In genomic region chr11:118604566-118604965, GRCh38 we compare ENCODE assay signal across 17 cellular contexts. TPM values are rescaled to one million over a fixed set of nuclear protein-coding genes. Genes with fewer than 3 reads are reported as not detected.
DNase-seq lines count a peak whose midpoint lies in the region; ATAC-seq and TF ChIP-seq lines count a peak whose summit lies in the region.
"Had no signal": no experiment of that assay in that cellular context is flagged by ENCODE, and none has a peak within 500 bp of the region (broad histone marks: within the 10 kb centered on the region; RNA-seq: fewer than 3 reads in every experiment).

No MANE protein-coding gene starts in this region.

- peaks cover 20% of the 10 kb centered on the region for H3K4me1 ChIP-seq in cardiac muscle cell (ENCODE audit: low read depth)
- H3K4me1 ChIP-seq in prostate gland (replicated peaks) = peaks cover 5% of the 10 kb centered on the region
- peaks cover 12 to 13% of the 10 kb centered on the region in 2 donors for H3K4me1 ChIP-seq in uterus

- DNase-seq in cardiac muscle cell (ENCODE audit: low read depth in 1 of 2, low spot score in 1 of 2) (peak in 1 of 2 donors; percentile 17), Right ventricle myocardium inferior (ENCODE audit: missing footprints) (no peak), left cardiac atrium (peak; percentile 2), prostate gland (ENCODE audit: low spot score) (no peak), uterus (no peak), germinal center (ENCODE audit: low spot score) (no peak), T-helper 9 cell (no peak)
- no peak for DNase-seq in T-helper 2 cell treated with Interferon-gamma antibody and Interleukin-4, amounts not matched to agents 5 μg/mL and 100 μg/mL, for 36 hours (ENCODE audit: low spot score)
- DNase-seq: central memory CD4-positive, alpha-beta T cell; DMS79; islet precursor cell; NCI-H1417 treated with DMSO at 0.1 percent for 48 hours; NCI-H774; occipital lobe had no signal

- no peak overlapping the region for H3K27ac Mint-ChIP-seq in T-helper 2 cell treated with Interferon-gamma antibody and Interleukin-4, amounts not matched to agents 5 μg/mL and 100 μg/mL, for 36 hours

- no peak for TF ChIP-seq POLR2A in prostate gland (IDR thresholded peaks at IDR 0.05)
- TF ChIP-seq POLR2A in uterus (IDR thresholded peaks at IDR 0.05) = no peak

- no peak overlapping the region for H3K4me3 Mint-ChIP-seq in T-helper 2 cell treated with Interferon-gamma antibody and Interleukin-4, amounts not matched to agents 5 μg/mL and 100 μg/mL, for 36 hours

- H3K9me3 ChIP-seq in cardiac muscle cell (ENCODE audit: low read depth) (no peaks in the 10 kb centered on the region), prostate gland (no peaks in the 10 kb centered on the region), uterus (no peaks in the 10 kb centered on the region)
- H3K9me3 ChIP-seq: SJSA1 had no signal

- intact Hi-C loops in Right ventricle myocardium inferior (cut with DNase I) (no loop called here), left cardiac atrium (cut with DNase I) (no loop called here), prostate gland (cut with DNase I) (no loop called here), uterus (cut with DNase I; ENCODE audit: low total_unique reads) (no loop called here)

- peaks cover 13% of the 10 kb centered on the region for H3K4me1 Mint-ChIP-seq in T-helper 2 cell treated with Interferon-gamma antibody and Interleukin-4, amounts not matched to agents 5 μg/mL and 100 μg/mL, for 36 hours (ENCODE audit: low read depth)

- H3K4me3 ChIP-seq in cardiac muscle cell (no peak overlapping the region), prostate gland (no peak overlapping the region), uterus (no peak overlapping the region)
- H3K4me3 ChIP-seq: SJSA1 had no signal

- H3K36me3 ChIP-seq in cardiac muscle cell (peaks cover 16% of the 10 kb centered on the region), prostate gland (no peaks in the 10 kb centered on the region), uterus (no peaks in the 10 kb centered on the region)

- ATAC-seq in Right ventricle myocardium inferior (no peak), left cardiac atrium (no peak)
- ATAC-seq: activated CD4-positive, CD25-positive, alpha-beta regulatory T cell treated with anti-CD3 and anti-CD28 coated beads, Interleukin-2, amount 50 U/mL, for 24 hours; HCT116 had no signal

- peaks cover 30% of the 10 kb centered on the region for H3K27me3 Mint-ChIP-seq in T-helper 2 cell treated with Interferon-gamma antibody and Interleukin-4, amounts not matched to agents 5 μg/mL and 100 μg/mL, for 36 hours (ENCODE audit: low read depth)

- H3K9me3 Mint-ChIP-seq in T-helper 2 cell treated with Interferon-gamma antibody and Interleukin-4, amounts not matched to agents 5 μg/mL and 100 μg/mL, for 36 hours = no peaks in the 10 kb centered on the region

- TF ChIP-seq CTCF in cardiac muscle cell (IDR thresholded peaks at IDR 0.05; ENCODE audit: low read depth, low read length) (no peak), prostate gland (IDR thresholded peaks at IDR 0.05) (no peak), uterus (IDR thresholded peaks at IDR 0.05) (no peak)

- peaks cover 26% of the 10 kb centered on the region for H3K36me3 Mint-ChIP-seq in T-helper 2 cell treated with Interferon-gamma antibody and Interleukin-4, amounts not matched to agents 5 μg/mL and 100 μg/mL, for 36 hours (ENCODE audit: low read depth)

- peaks cover 26% of the 10 kb centered on the region for H3K27me3 ChIP-seq in cardiac muscle cell
- H3K27me3 ChIP-seq in prostate gland (replicated peaks; ENCODE audit: insufficient read depth) = no peaks in the 10 kb centered on the region
- no peaks in the 10 kb centered on the region for H3K27me3 ChIP-seq in uterus
- H3K27me3 ChIP-seq: SJSA1 had no signal

- WGBS in prostate gland = 69% methylated on average over 3 of the region's 3 CpGs

- H3K27ac ChIP-seq in cardiac muscle cell (peak overlapping the region; percentile 39), prostate gland (peak overlapping the region; percentile 43 to 54), uterus (peak overlapping the region; percentile 98 to 99)
- H3K27ac ChIP-seq: SJSA1 had no signal

RNA-seq across cellular contexts. Expression of gene PHLDB1, which starts 2.8 kb away (rescaled TPM):
- total RNA-seq in cardiac muscle cell (95.7 and 126 TPM in 2 replicates), Right ventricle myocardium inferior (115 TPM), left cardiac atrium (100 to 1,000 TPM; 108 to 159 TPM), prostate gland (100 to 1,000 TPM in 1 of 2 donors, 10 to 100 TPM in 1; 74.5 to 113 TPM), uterus (100 to 1,000 TPM in 3 of 4 donors, 10 to 100 TPM in 1; 53.5 to 517 (median 287) TPM)
- polyA plus RNA-seq in cardiac muscle cell = 56.7 and 60.2 TPM in 2 replicates

RNA-seq across cellular contexts. Expression of gene ARCN1, which starts 32.4 kb away (rescaled TPM):
- total RNA-seq in cardiac muscle cell (77.6 and 94.3 TPM in 2 replicates), Right ventricle myocardium inferior (93.4 TPM), left cardiac atrium (100 to 1,000 TPM in 1 of 2 donors, 10 to 100 TPM in 1; 98.2 to 129 TPM), prostate gland (100 to 1,000 TPM; 108 to 132 TPM), uterus (100 to 1,000 TPM in 2 of 4 donors, 10 to 100 TPM in 2; 55.3 to 154 (median 112) TPM)
- 117 and 124 TPM in 2 replicates for polyA plus RNA-seq in cardiac muscle cell

RNA-seq across cellular contexts. Expression of gene IFT46, which starts 38.8 kb away (rescaled TPM):
- total RNA-seq in cardiac muscle cell (22.0 and 25.2 TPM in 2 replicates), Right ventricle myocardium inferior (24.9 TPM), left cardiac atrium (10 to 100 TPM; 13.4 to 18.8 TPM), prostate gland (10 to 100 TPM; 38.9 to 48.4 TPM), uterus (10 to 100 TPM; 37.4 to 73.5 (median 58.7) TPM)
- polyA plus RNA-seq in cardiac muscle cell = 24.5 and 24.8 TPM in 2 replicates

Comparison
In these comparisons a context has a peak if more than half of its experiments do, and no peak if none do; other contexts are left out.
1. H3K27ac ChIP-seq: peak in every context shown above with its lines; median percentile 98 in uterus; 48 in prostate gland; 39 in cardiac muscle cell.